In genomic region chr12:53060721-53061276, GRCh38 we compare ENCODE assay signal across 13 cellular contexts. TPM values are rescaled to one million over a fixed set of nuclear protein-coding genes. Genes with fewer than 3 reads are reported as not detected.
DNase-seq lines count a peak whose midpoint lies in the region; ATAC-seq and TF ChIP-seq lines count a peak whose summit lies in the region.
"Had no signal": no experiment of that assay in that cellular context is flagged by ENCODE, and none has a peak within 500 bp of the region (broad histone marks: within the 10 kb centered on the region; RNA-seq: fewer than 3 reads in every experiment).

No MANE protein-coding gene starts in this region.

- no peak for TF ChIP-seq RAD21 in HCT116 (IDR thresholded peaks at IDR 0.05; ENCODE audit: low read depth)

- H3K27ac ChIP-seq in HCT116 (ENCODE audit: low read depth, low read length) (peak overlapping the region; percentile 45), hepatocyte (no peak overlapping the region), stomach (peak overlapping the region; percentile 33 to 70 (median 62))

- POLR2A ChIA-PET in HCT116 (lab: Charles Lee), result interaction anchor here (1.3 to 1.4 kb wide), 2 partner anchors 17 to 38 kb away, joined by 3 to 8 read pairs; no protein-coding TSS in a partner anchor

- ATAC-seq in HCT116 (no peak), HG03108 (IDR thresholded peaks at IDR 0.05; ENCODE audit: unreplicated experiment) (no peak)

- peaks cover 3% of the 10 kb centered on the region; the same call in 1 of the 2 replicates for H4K20me1 ChIP-seq in HCT116 (ENCODE audit: insufficient read depth)
- no peaks in the 10 kb centered on the region for H4K20me1 ChIP-seq in hepatocyte (ENCODE audit: insufficient read depth, poor library complexity, severe bottlenecking)

- intact Hi-C loops in HCT116 (cut with micrococcal nuclease), result loop anchor here (10.0 kb wide), 1 partner anchor 224 kb away; no protein-coding TSS in a partner anchor
- intact Hi-C loops in stomach (cut with DNase I; ENCODE audit: low total_unique reads), result no loop called here

- DNase-seq in HCT116 (ENCODE audit: low read depth, low spot score), result no peak
- DNase-seq in NCI-H510A treated with DMSO at 0.1 percent for 48 hours (lab: John Stamatoyannopoulos, UW), result peak; percentile 83
- DNase-seq in hepatocyte (ENCODE audit: low spot score), result peak; percentile 19
- peak; percentile 56 for DNase-seq in stomach
- DNase-seq in stimulated activated CD4-positive, alpha-beta T cell treated with anti-CD3 and anti-CD28 coated beads, Interleukin-15, amount 100 ng/mL, for 24 hours, result no peak
- no peak for DNase-seq in DMS 273 treated with DMSO at 0.1 percent for 48 hours (lab: John Stamatoyannopoulos, UW)
- DNase-seq: SIG-M5; stimulated activated CD4-positive, alpha-beta T cell treated with anti-CD3 and anti-CD28 coated beads, Interleukin-2, amount 100 ng/mL, for 24 hours had no signal

- WGBS in hepatocyte (ENCODE audit: low lambda C conversion rate, missing lambda C conversion rate), result 90% methylated on average over 14 of the region's 18 CpGs
- WGBS in stomach, 5 donors, result 32 to 58% (median 40%) methylated on average over 8 to 18 of the region's 18 CpGs

- TF ChIP-seq EP300 in stomach (IDR thresholded peaks at IDR 0.05), result no peak

- H2AFZ ChIP-seq in HCT116 (ENCODE audit: low read depth, low read length, poor library complexity, severe bottlenecking) (no peak overlapping the region), hepatocyte (no peak overlapping the region)
- H2AFZ ChIP-seq: GM23338 had no signal

- peaks cover 18 to 28% of the 10 kb centered on the region in 2 experiments for H3K4me1 ChIP-seq in HCT116 (ENCODE audit: control insufficient read depth in 1 of 2, insufficient read depth in 2 of 2, low read length in 2 of 2)
- H3K4me1 ChIP-seq in hepatocyte (ENCODE audit: insufficient read depth), result peaks cover 4% of the 10 kb centered on the region
- H3K4me1 ChIP-seq in stomach, result peaks cover 38 to 78% (median 56%) of the 10 kb centered on the region in 4 donors

- H3K4me3 ChIP-seq in HCT116 (replicated peaks in 1 of 2; ENCODE audit: low read depth in 1 of 2, low read length in 2 of 2) (no peak overlapping the region), hepatocyte (no peak overlapping the region), stomach (no peak overlapping the region)
- H3K4me3 ChIP-seq: GM23338 had no signal

- peak overlapping the region; percentile 39; the same call in 1 of the 2 replicates for H3K9ac ChIP-seq in HCT116 (ENCODE audit: low read length)

- H3K9me3 ChIP-seq in HCT116 (ENCODE audit: control insufficient read depth in 1 of 2, insufficient read depth in 1 of 2, low read depth in 1 of 2, low read length in 2 of 2), result no peaks in the 10 kb centered on the region
- no peaks in the 10 kb centered on the region for H3K9me3 ChIP-seq in hepatocyte (ENCODE audit: low read depth)
- no peaks in the 10 kb centered on the region for H3K9me3 ChIP-seq in stomach

- H3K79me2 ChIP-seq in HCT116 (ENCODE audit: insufficient read depth, low read length) (no peaks in the 10 kb centered on the region), hepatocyte (no peaks in the 10 kb centered on the region)

- H3K9me2 ChIP-seq in HCT116 (ENCODE audit: insufficient read depth) (no peaks in the 10 kb centered on the region), hepatocyte (replicated peaks; ENCODE audit: insufficient read depth) (no peaks in the 10 kb centered on the region)

- peak overlapping the region; percentile 76; the same call in 1 of the 2 replicates for H3K4me2 ChIP-seq in HCT116 (ENCODE audit: low read length)
- H3K4me2 ChIP-seq in hepatocyte, result no peak overlapping the region
- H3K4me2 ChIP-seq: GM23338 had no signal

- RAD21 ChIA-PET in HCT116 (lab: Charles Lee; ENCODE audit: low non-redundant PET in 1 of 2, low total read pairs in 2 of 2, uncharacterized antibody in 2 of 2, unreplicated experiment in 2 of 2), result interaction anchor here (1.0 to 1.3 kb wide), 4 partner anchors 13 to 176 kb away, joined by 3 to 7 read pairs (median 5); no protein-coding TSS in a partner anchor

- H3K27me3 ChIP-seq in HCT116 (ENCODE audit: insufficient read depth, low read length), result no peaks in the 10 kb centered on the region
- H3K27me3 ChIP-seq in hepatocyte, result no peaks in the 10 kb centered on the region
- H3K27me3 ChIP-seq in stomach, result no peaks in the 10 kb centered on the region

- peaks cover 3 to 22% of the 10 kb centered on the region in 2 experiments; a peak in 3 of 4 replicates for H3K36me3 ChIP-seq in HCT116 (ENCODE audit: control insufficient read depth in 1 of 2, insufficient read depth in 2 of 2, low read length in 2 of 2)
- H3K36me3 ChIP-seq in hepatocyte (replicated peaks; ENCODE audit: insufficient read depth, low read depth), result no peaks in the 10 kb centered on the region
- H3K36me3 ChIP-seq in stomach, result peaks cover 53 to 99% (median 90%) of the 10 kb centered on the region in 4 donors

- BruUV-seq in HCT116 (replicated peaks; lab: Mats Ljungman, UMichigan), result no TSS peak

- no peak for TF ChIP-seq CTCF in HCT116 (IDR thresholded peaks at IDR 0.05 in 2 of 3, conservative IDR thresholded peaks at IDR 0.05 in 1 of 3; ENCODE audit: borderline replicate concordance in 1 of 3, insufficient read depth in 1 of 3, low read depth in 2 of 3, low read length in 2 of 3)
- no peak for TF ChIP-seq CTCF in hepatocyte (IDR thresholded peaks at IDR 0.05; ENCODE audit: poor library complexity)
- TF ChIP-seq CTCF in stomach (IDR thresholded peaks at IDR 0.05), result no peak

- CTCF ChIA-PET in HCT116 (lab: Charles Lee), result interaction anchor here (0.5 to 1.7 kb wide), 8 partner anchors 7 to 137 kb away, joined by 3 to 20 read pairs (median 6); partner anchors contain the start of gene SPRYD3

- TF ChIP-seq POLR2A in HCT116 (IDR thresholded peaks at IDR 0.05; ENCODE audit: borderline replicate concordance, extremely low read depth, insufficient read depth, insufficient read length) (no peak), stomach (IDR thresholded peaks at IDR 0.05) (no peak)

TF ChIP-seq in HCT116, 20 proteins besides CTCF, POLR2A, EP300 and RAD21:
- no peak for TF ChIP-seq POLR2AphosphoS5 (IDR thresholded peaks at IDR 0.05; ENCODE audit: low read depth, low read length)
- no peak for TF ChIP-seq EZH2phosphoT487 (IDR thresholded peaks at IDR 0.05; ENCODE audit: borderline replicate concordance)
- TF ChIP-seq ATF3 (IDR thresholded peaks at IDR 0.05), result no peak
- TF ChIP-seq FOSL1 (IDR thresholded peaks at IDR 0.05; ENCODE audit: low read depth), result no peak
- no peak for TF ChIP-seq EZH2 (IDR thresholded peaks at IDR 0.05)

RNA-seq across cellular contexts. Expression of gene TNS2, which starts 10.9 kb away (rescaled TPM):
- total RNA-seq in HCT116 (2021; ENCODE audit: unreplicated experiment), result 25.7 TPM
- polyA plus RNA-seq in HCT116 (2012), result 16.3 and 17.3 TPM in 2 replicates
- total RNA-seq in hepatocyte, result 15.9 and 16.9 TPM in 2 replicates
- 32.2 and 41.8 TPM in 2 replicates for polyA plus RNA-seq in hepatocyte
- 100 to 1,000 TPM in 2 of 5 donors, 10 to 100 TPM in 3; 38.5 to 164 (median 44.2) TPM for total RNA-seq in stomach
- 100 to 1,000 TPM in 1 of 3 donors, 10 to 100 TPM in 2; 71.0 to 104 (median 76.5) TPM for polyA plus RNA-seq in stomach

RNA-seq across cellular contexts. Expression of gene SPRYD3, which starts 18.4 kb away (rescaled TPM):
- total RNA-seq in HCT116 (2021; ENCODE audit: unreplicated experiment) (47.5 TPM), hepatocyte (19.3 and 20.9 TPM in 2 replicates), stomach (10 to 100 TPM; 17.8 to 99.8 (median 50.9) TPM)
- 48.1 and 55.1 TPM in 2 replicates for polyA plus RNA-seq in HCT116 (2012)
- polyA plus RNA-seq in hepatocyte (24.6 and 25.8 TPM in 2 replicates), stomach (10 to 100 TPM; 26.3 to 30.5 (median 29.8) TPM)

RNA-seq across cellular contexts. Expression of gene IGFBP6, which starts 36.7 kb away (rescaled TPM):
- total RNA-seq in HCT116 (2021; ENCODE audit: unreplicated experiment) (83.4 TPM), hepatocyte (21.8 and 25.1 TPM in 2 replicates), stomach (100 to 1,000 TPM in 2 of 5 donors, 10 to 100 TPM in 3; 22.6 to 388 (median 95.1) TPM)
- 89.0 and 110 TPM in 2 replicates for polyA plus RNA-seq in HCT116 (2012)
- polyA plus RNA-seq in hepatocyte (81.2 and 86.0 TPM in 2 replicates), stomach (100 to 1,000 TPM in 1 of 3 donors, 10 to 100 TPM in 2; 30.6 to 124 (median 54.7) TPM)

RNA-seq across cellular contexts. Expression of gene SOAT2, which starts 42.5 kb away (rescaled TPM):
- 0.17 TPM for total RNA-seq in HCT116 (2021; ENCODE audit: unreplicated experiment)
- 0.14 and 0.22 TPM in 2 replicates for polyA plus RNA-seq in HCT116 (2012)
- total RNA-seq in hepatocyte, result 18.9 and 21.8 TPM in 2 replicates
- 28.9 and 29.4 TPM in 2 replicates for polyA plus RNA-seq in hepatocyte
- under 1 TPM in 1 of 5 donors, not detected in 4; 0.92 TPM for total RNA-seq in stomach
- under 1 TPM in 1 of 3 donors, not detected in 2; 0.28 TPM for polyA plus RNA-seq in stomach
- total RNA-seq: Daoy, GM23338, myocyte, temporal lobe had no signal
- polyA plus RNA-seq: GM23338 had no signal

RNA-seq across cellular contexts. Expression of gene EIF4B, which starts 54.5 kb away (rescaled TPM):
- 809 TPM for total RNA-seq in HCT116 (2021; ENCODE audit: unreplicated experiment)
- 589 and 640 TPM in 2 replicates for polyA plus RNA-seq in HCT116 (2012)
- 435 and 449 TPM in 2 replicates for total RNA-seq in hepatocyte
- 53.5 and 65.1 TPM in 2 replicates for polyA plus RNA-seq in hepatocyte
- 100 to 1,000 TPM; 319 to 833 (median 400) TPM for total RNA-seq in stomach
- 100 to 1,000 TPM; 101 to 262 (median 179) TPM for polyA plus RNA-seq in stomach

Comparison
In these comparisons a context has a peak if more than half of its experiments do, and no peak if none do; other contexts are left out.
1. DNase-seq: peak in NCI-H510A treated with DMSO at 0.1 percent for 48 hours (single experiment), hepatocyte (single experiment) and stomach (single experiment); none in HCT116 (single experiment), stimulated activated CD4-positive, alpha-beta T cell treated with anti-CD3 and anti-CD28 coated beads, Interleukin-15, amount 100 ng/mL, for 24 hours (single experiment) and DMS 273 treated with DMSO at 0.1 percent for 48 hours (single experiment).